In genomic region chr15:40405501-40406381, GRCh38 we compare ENCODE assay signal across 8 cellular contexts. TPM values are rescaled to one million over a fixed set of nuclear protein-coding genes. Genes with fewer than 3 reads are reported as not detected.
A peak's percentile ranks its signal among the peaks of the same experiment; 100 is the strongest.
DNase-seq lines count a peak whose midpoint lies in the region; ATAC-seq and TF ChIP-seq lines count a peak whose summit lies in the region.

TSS of gene IVD (plus strand) at chr15:40405795. CDS start at chr15:40405828, 33 bp downstream.

- DNase-seq in GM13976 (ENCODE audit: low spot score) (peak; percentile 96), NCI-H1694 treated with DMSO at 0.1 percent for 48 hours (lab: John Stamatoyannopoulos, UW) (peak; percentile 88), T-helper 17 cell (peak; percentile 62 to 70 (median 67)), amygdala (lab: John Stamatoyannopoulos, UW) (peak in 55 of 56 donors; percentile 68 to 98 (median 95)), left ventricle myocardium inferior (peak; percentile 95), progenitor cell of endocrine pancreas (ENCODE audit: low spot score, unreplicated experiment) (peak; percentile 86), ureter (ENCODE audit: low spot score) (peak; percentile 95)

- in situ Hi-C loops in GM13976 (cut with MboI; ENCODE audit: low sequenced_read_pairs, unreplicated experiment), result no loop called here

- ATAC-seq in HG02884 (IDR thresholded peaks at IDR 0.05; ENCODE audit: unreplicated experiment) (peak; percentile 83), T-helper 17 cell (peak; percentile 98)

- H3K4me3 Mint-ChIP-seq in T-helper 17 cell (peak within 1 kb of the TSS; percentile 93), progenitor cell of endocrine pancreas (ENCODE audit: low read depth) (peak within 1 kb of the TSS; percentile 87)

- H3K27me3 Mint-ChIP-seq in T-helper 17 cell, result no peaks in the 10 kb centered on the region
- H3K27me3 Mint-ChIP-seq in progenitor cell of endocrine pancreas, result no peaks in the 10 kb centered on the region

- peak within 1 kb of the TSS; percentile 90 for H3K27ac Mint-ChIP-seq in T-helper 17 cell
- peak within 1 kb of the TSS; percentile 85 for H3K27ac Mint-ChIP-seq in progenitor cell of endocrine pancreas

- H3K4me3 ChIP-seq in left ventricle myocardium inferior, result peak within 1 kb of the TSS; percentile 84

- peaks cover under 1% of the 10 kb centered on the region for H3K36me3 Mint-ChIP-seq in T-helper 17 cell (ENCODE audit: low read depth)
- peaks cover under 1% of the 10 kb centered on the region for H3K36me3 Mint-ChIP-seq in progenitor cell of endocrine pancreas (ENCODE audit: insufficient read depth)

- peak within 1 kb of the TSS; percentile 84 for H3K27ac ChIP-seq in left ventricle myocardium inferior (replicated peaks)

- peaks cover 17% of the 10 kb centered on the region for H3K4me1 Mint-ChIP-seq in T-helper 17 cell
- peaks cover 12% of the 10 kb centered on the region for H3K4me1 Mint-ChIP-seq in progenitor cell of endocrine pancreas (ENCODE audit: low read depth)

- H3K9me3 ChIP-seq in T-helper 17 cell (ENCODE audit: control insufficient read depth, low read length, poor library complexity, severe bottlenecking) (no peaks in the 10 kb centered on the region), left ventricle myocardium inferior (replicated peaks) (no peaks in the 10 kb centered on the region)

- peaks cover 32% of the 10 kb centered on the region for H3K36me3 ChIP-seq in left ventricle myocardium inferior

- TF ChIP-seq CTCF in GM13976 (IDR thresholded peaks at IDR 0.05; ENCODE audit: borderline replicate concordance, control extremely low read depth, extremely low read depth, insufficient read depth, missing control alignments), result no peak
- TF ChIP-seq CTCF in left ventricle myocardium inferior (IDR thresholded peaks at IDR 0.05; ENCODE audit: borderline replicate concordance), result no peak
- TF ChIP-seq CTCF in progenitor cell of endocrine pancreas (IDR thresholded peaks at IDR 0.05; ENCODE audit: unreplicated experiment), result no peak

- H3K9me3 Mint-ChIP-seq in progenitor cell of endocrine pancreas (ENCODE audit: low read depth), result no peaks in the 10 kb centered on the region

- intact Hi-C loops in left ventricle myocardium inferior (cut with micrococcal nuclease), result no loop called here

- H3K27me3 ChIP-seq in left ventricle myocardium inferior (ENCODE audit: low read depth), result no peaks in the 10 kb centered on the region

- H3K4me1 ChIP-seq in left ventricle myocardium inferior, result peaks cover 28% of the 10 kb centered on the region

RNA-seq across cellular contexts. Expression of gene IVD, which starts in this region (rescaled TPM):
- total RNA-seq in T-helper 17 cell (10 to 100 TPM; 30.1 to 37.0 TPM), left ventricle myocardium inferior (106 TPM), progenitor cell of endocrine pancreas (82.0 and 93.0 TPM in 2 replicates), ureter (109 TPM)

Comparison
In these comparisons a context has a peak if more than half of its experiments do, and no peak if none do; other contexts are left out.
1. Peak in every context shown above with its lines: DNase-seq, ATAC-seq, H3K4me3 ChIP-seq and H3K27ac ChIP-seq.